In genomic region chr4:102253860-102254259, GRCh38 we compare ENCODE assay signal across 23 cellular contexts.
DNase-seq lines count a peak whose midpoint lies in the region; ATAC-seq, FAIRE-seq and TF ChIP-seq lines count a peak whose summit lies in the region.
"Had no signal": no experiment of that assay in that cellular context is flagged by ENCODE, and none has a peak within 500 bp of the region (broad histone marks: within the 10 kb centered on the region; RNA-seq: fewer than 3 reads in every experiment).

No MANE protein-coding gene starts in this region.

- H3K9ac ChIP-seq in HepG2 (ENCODE audit: insufficient read depth, low read depth, low read length): no peak overlapping the region
- no peak overlapping the region for H3K9ac ChIP-seq in neural cell (ENCODE audit: low read length)
- H3K9ac ChIP-seq: BLaER1 had no signal

- H3K79me2 ChIP-seq in HepG2 (ENCODE audit: insufficient read depth, low read length): no peaks in the 10 kb centered on the region
- no peaks in the 10 kb centered on the region for H3K79me2 ChIP-seq in neural cell (replicated peaks; ENCODE audit: insufficient read depth, low read length)

- WGBS in right lobe of liver (ENCODE audit: insufficient coverage, low coverage, low lambda C conversion rate, missing lambda C conversion rate): 29% methylated on average over 2 of the region's 2 CpGs
- WGBS in HepG2 (ENCODE audit: low lambda C conversion rate): 6% methylated on average over 2 of the region's 2 CpGs
- WGBS in body of pancreas, 2 donors: 29 to 35% methylated on average over 2 of the region's 2 CpGs

- no peak overlapping the region for H3K4me3 Mint-ChIP-seq in stimulated activated effector memory CD8-positive, alpha-beta T cell treated with anti-CD3 and anti-CD28 coated beads, Interleukin-12 subunit alpha, Interleukin-12 subunit beta, amount 100 ng/mL, for 72 hours
- H3K4me3 Mint-ChIP-seq: CD14-positive monocyte; CD4-positive, alpha-beta memory T cell; H9 had no signal

- FAIRE-seq in HepG2 (lab: Jason Lieb, UNC): no peak
- FAIRE-seq: A549, GM12878, GM18507, H1, K562 had no signal

- POLR2A ChIA-PET in HepG2 (lab: Yijun Ruan, JAX): no interaction called here

- no peaks in the 10 kb centered on the region for H3K9me2 ChIP-seq in neural cell (ENCODE audit: insufficient read depth, low read length)

- no peak overlapping the region for H3K27ac Mint-ChIP-seq in stimulated activated effector memory CD8-positive, alpha-beta T cell treated with anti-CD3 and anti-CD28 coated beads, Interleukin-12 subunit alpha, Interleukin-12 subunit beta, amount 100 ng/mL, for 72 hours
- H3K27ac Mint-ChIP-seq: CD14-positive monocyte; CD4-positive, alpha-beta memory T cell; H9 had no signal

- H3K9me3 Mint-ChIP-seq in stimulated activated effector memory CD8-positive, alpha-beta T cell treated with anti-CD3 and anti-CD28 coated beads, Interleukin-12 subunit alpha, Interleukin-12 subunit beta, amount 100 ng/mL, for 72 hours: no peaks in the 10 kb centered on the region
- H3K9me3 Mint-ChIP-seq: CD4-positive, alpha-beta memory T cell had no signal

- no peak overlapping the region for H3K4me2 ChIP-seq in HepG2 (ENCODE audit: low read depth, low read length)
- peak overlapping the region; percentile 11 for H3K4me2 ChIP-seq in neural cell (ENCODE audit: low read length)
- H3K4me2 ChIP-seq: A549, BLaER1 had no signal

- no peaks in the 10 kb centered on the region for H3K4me1 Mint-ChIP-seq in stimulated activated effector memory CD8-positive, alpha-beta T cell treated with anti-CD3 and anti-CD28 coated beads, Interleukin-12 subunit alpha, Interleukin-12 subunit beta, amount 100 ng/mL, for 72 hours
- H3K4me1 Mint-ChIP-seq: CD14-positive monocyte; CD4-positive, alpha-beta memory T cell had no signal

- H3K4me1 ChIP-seq in right lobe of liver (no peaks in the 10 kb centered on the region), HepG2 (ENCODE audit: insufficient read depth, low read length) (no peaks in the 10 kb centered on the region), upper lobe of right lung (no peaks in the 10 kb centered on the region), foreskin keratinocyte (no peaks in the 10 kb centered on the region), body of pancreas (no peaks in the 10 kb centered on the region)
- H3K4me1 ChIP-seq: A549, BLaER1 had no signal

- H2AFZ ChIP-seq in HepG2 (ENCODE audit: low read length): no peak overlapping the region
- H2AFZ ChIP-seq in neural cell (ENCODE audit: low read depth, low read length): no peak overlapping the region

- no peaks in the 10 kb centered on the region for H4K20me1 ChIP-seq in HepG2 (ENCODE audit: insufficient read depth, low read length)
- no peaks in the 10 kb centered on the region for H4K20me1 ChIP-seq in neural cell (ENCODE audit: insufficient read depth)
- H4K20me1 ChIP-seq: BLaER1 had no signal

- TF ChIP-seq CTCF in right lobe of liver (IDR thresholded peaks at IDR 0.05): no peak
- TF ChIP-seq CTCF in HepG2 (CRISPR knock-in tag; IDR thresholded peaks at IDR 0.05): no peak
- no peak for TF ChIP-seq CTCF in neural cell (IDR thresholded peaks at IDR 0.05; ENCODE audit: poor library complexity, severe bottlenecking)
- TF ChIP-seq CTCF in upper lobe of right lung (IDR thresholded peaks at IDR 0.05): no peak
- no peak for TF ChIP-seq CTCF in foreskin keratinocyte (conservative IDR thresholded peaks at IDR 0.05)
- TF ChIP-seq CTCF in body of pancreas (IDR thresholded peaks at IDR 0.05): no peak

- DNase-seq in right lobe of liver (no peak), HepG2 (ENCODE audit: low spot score) (no peak), left lobe of liver (ENCODE audit: low spot score) (no peak), upper lobe of right lung (no peak), foreskin keratinocyte (no peak), body of pancreas (no peak)
- no peak for DNase-seq in stimulated activated effector memory CD8-positive, alpha-beta T cell treated with anti-CD3 and anti-CD28 coated beads, Interleukin-12 subunit alpha, Interleukin-12 subunit beta, amount 100 ng/mL, for 72 hours (ENCODE audit: low spot score in 2 of 2)
- DNase-seq: AML-193; CD4-positive, alpha-beta memory T cell; DMS153; DND-41; EL; H9; IMR-90 had no signal

- intact Hi-C loops in right lobe of liver (cut with DNase I): no loop called here
- intact Hi-C loops in HepG2 (cut with micrococcal nuclease; ENCODE audit: unreplicated experiment): no loop called here
- intact Hi-C loops in upper lobe of right lung (cut with DNase I): no loop called here
- intact Hi-C loops in body of pancreas (cut with DNase I): no loop called here

- no peak for TF ChIP-seq POLR2A in right lobe of liver (IDR thresholded peaks at IDR 0.05)
- no peak for TF ChIP-seq POLR2A in HepG2 (IDR thresholded peaks at IDR 0.05; ENCODE audit: insufficient read depth in 1 of 2, low read depth in 2 of 2, low read length in 2 of 2)
- TF ChIP-seq POLR2A in body of pancreas (IDR thresholded peaks at IDR 0.05): no peak

- TF ChIP-seq RAD21 in HepG2 (CRISPR knock-in tag; IDR thresholded peaks at IDR 0.05) (no peak), neural cell (conservative IDR thresholded peaks at IDR 0.05) (no peak)

- BruUV-seq in HepG2 (replicated peaks; lab: Mats Ljungman, UMichigan): no TSS peak

- H3K27me3 ChIP-seq in right lobe of liver (no peaks in the 10 kb centered on the region), HepG2 (ENCODE audit: control insufficient read depth in 1 of 2, insufficient read depth in 2 of 2, low read length in 2 of 2) (no peaks in the 10 kb centered on the region), neural cell (ENCODE audit: insufficient read depth, low read depth, low read length) (no peaks in the 10 kb centered on the region), upper lobe of right lung (no peaks in the 10 kb centered on the region), foreskin keratinocyte (no peaks in the 10 kb centered on the region), body of pancreas (no peaks in the 10 kb centered on the region)
- H3K27me3 ChIP-seq: BLaER1 had no signal

- in situ Hi-C loops in HepG2 (cut with HindIII; ENCODE audit: extremely low pct_ligation_motif_present, low pct_unique_long_range_greater_than_20kb): no loop called here

- H3K27ac ChIP-seq in right lobe of liver (no peak overlapping the region), HepG2 (ENCODE audit: extremely low read length, insufficient read depth, low read length) (no peak overlapping the region), neural cell (ENCODE audit: low read length) (no peak overlapping the region), upper lobe of right lung (no peak overlapping the region), foreskin keratinocyte (no peak overlapping the region), body of pancreas (no peak overlapping the region)
- H3K27ac ChIP-seq: 22Rv1, A549, BLaER1 had no signal

- ATAC-seq in right lobe of liver: peak; percentile 45 to 83 (median 76)
- ATAC-seq in HepG2: no peak
- ATAC-seq in left lobe of liver: peak; percentile 66
- ATAC-seq in upper lobe of right lung: peak; percentile 66
- ATAC-seq in foreskin keratinocyte: no peak
- ATAC-seq in stimulated activated effector memory CD8-positive, alpha-beta T cell treated with anti-CD3 and anti-CD28 coated beads, Interleukin-12 subunit alpha, Interleukin-12 subunit beta, amount 100 ng/mL, for 72 hours: no peak
- ATAC-seq in body of pancreas: no peak
- ATAC-seq: A549, GM12878, K562 had no signal

- no peak for TF ChIP-seq EP300 in HepG2 (IDR thresholded peaks at IDR 0.05; ENCODE audit: low read depth in 2 of 2, low read length in 2 of 2)
- no peak for TF ChIP-seq EP300 in HepG2 (CRISPR knock-in tag; IDR thresholded peaks at IDR 0.05; ENCODE audit: borderline replicate concordance)
- TF ChIP-seq EP300 in neural cell (conservative IDR thresholded peaks at IDR 0.05; ENCODE audit: poor library complexity, severe bottlenecking): no peak

- H3K9me3 ChIP-seq in right lobe of liver (no peaks in the 10 kb centered on the region), HepG2 (ENCODE audit: low read length) (no peaks in the 10 kb centered on the region), neural cell (ENCODE audit: low read length) (no peaks in the 10 kb centered on the region), upper lobe of right lung (no peaks in the 10 kb centered on the region), body of pancreas (no peaks in the 10 kb centered on the region)
- H3K9me3 ChIP-seq: A549 had no signal

- H3K36me3 ChIP-seq in right lobe of liver (no peaks in the 10 kb centered on the region), HepG2 (replicated peaks in 1 of 2; ENCODE audit: control insufficient read depth in 1 of 2, insufficient read depth in 2 of 2, low read length in 2 of 2) (no peaks in the 10 kb centered on the region), neural cell (ENCODE audit: insufficient read depth, low read length) (no peaks in the 10 kb centered on the region), upper lobe of right lung (no peaks in the 10 kb centered on the region), body of pancreas (replicated peaks in 1 of 2; ENCODE audit: insufficient read depth in 1 of 2, low read depth in 2 of 2) (no peaks in the 10 kb centered on the region)
- H3K36me3 ChIP-seq: BLaER1 had no signal

- no peaks in the 10 kb centered on the region for H3F3A ChIP-seq in neural cell (ENCODE audit: insufficient read depth, low read length, poor library complexity, severe bottlenecking)

- CTCF ChIA-PET in HepG2 (lab: Yijun Ruan, JAX; ENCODE audit: low intra/inter-chr PET ratio, low total read pairs): no interaction called here

- no peaks in the 10 kb centered on the region for H3K36me3 Mint-ChIP-seq in stimulated activated effector memory CD8-positive, alpha-beta T cell treated with anti-CD3 and anti-CD28 coated beads, Interleukin-12 subunit alpha, Interleukin-12 subunit beta, amount 100 ng/mL, for 72 hours
- H3K36me3 Mint-ChIP-seq: CD14-positive monocyte; CD4-positive, alpha-beta memory T cell had no signal

- no peak overlapping the region for H3K4me3 ChIP-seq in right lobe of liver
- no peak overlapping the region for H3K4me3 ChIP-seq in HepG2 (replicated peaks in 1 of 3; ENCODE audit: insufficient read depth in 1 of 3, low read depth in 2 of 3, low read length in 3 of 3)
- peak overlapping the region; percentile 15 for H3K4me3 ChIP-seq in neural cell (ENCODE audit: low read length)
- H3K4me3 ChIP-seq in upper lobe of right lung: no peak overlapping the region
- no peak overlapping the region for H3K4me3 ChIP-seq in body of pancreas
- H3K4me3 ChIP-seq: A549, BLaER1, GM12878, K562 had no signal

TF ChIP-seq in HepG2, 621 proteins besides CTCF, POLR2A, EP300 and RAD21 (continues in another document):
- TF ChIP-seq DNMT1 (CRISPR knock-in tag; IDR thresholded peaks at IDR 0.05) (no peak), PPARG (CRISPR knock-in tag; conservative IDR thresholded peaks at IDR 0.05) (no peak), ZNF775 (CRISPR knock-in tag; IDR thresholded peaks at IDR 0.05; ENCODE audit: borderline replicate concordance) (no peak), ZNF331 (CRISPR knock-in tag; IDR thresholded peaks at IDR 0.05) (no peak)

TF ChIP-seq in neural cell, 6 proteins besides CTCF, POLR2A, EP300 and RAD21 (continues in another document):
- no peak for TF ChIP-seq SMC3 (conservative IDR thresholded peaks at IDR 0.05; ENCODE audit: poor library complexity)
- TF ChIP-seq TAF1 (IDR thresholded peaks at IDR 0.05; ENCODE audit: low read depth): no peak

Comparison
In these comparisons a context has a peak if more than half of its experiments do, and no peak if none do; other contexts are left out.
1. ATAC-seq: peak in right lobe of liver (4 of 4), left lobe of liver (single experiment) and upper lobe of right lung (single experiment); none in HepG2 (single experiment), foreskin keratinocyte (single experiment), stimulated activated effector memory CD8-positive, alpha-beta T cell treated with anti-CD3 and anti-CD28 coated beads, Interleukin-12 subunit alpha, Interleukin-12 subunit beta, amount 100 ng/mL, for 72 hours (single experiment) and body of pancreas (single experiment).